Comparison of ENCODE assay signal across 13 cellular contexts in the genomic region with DNA sequence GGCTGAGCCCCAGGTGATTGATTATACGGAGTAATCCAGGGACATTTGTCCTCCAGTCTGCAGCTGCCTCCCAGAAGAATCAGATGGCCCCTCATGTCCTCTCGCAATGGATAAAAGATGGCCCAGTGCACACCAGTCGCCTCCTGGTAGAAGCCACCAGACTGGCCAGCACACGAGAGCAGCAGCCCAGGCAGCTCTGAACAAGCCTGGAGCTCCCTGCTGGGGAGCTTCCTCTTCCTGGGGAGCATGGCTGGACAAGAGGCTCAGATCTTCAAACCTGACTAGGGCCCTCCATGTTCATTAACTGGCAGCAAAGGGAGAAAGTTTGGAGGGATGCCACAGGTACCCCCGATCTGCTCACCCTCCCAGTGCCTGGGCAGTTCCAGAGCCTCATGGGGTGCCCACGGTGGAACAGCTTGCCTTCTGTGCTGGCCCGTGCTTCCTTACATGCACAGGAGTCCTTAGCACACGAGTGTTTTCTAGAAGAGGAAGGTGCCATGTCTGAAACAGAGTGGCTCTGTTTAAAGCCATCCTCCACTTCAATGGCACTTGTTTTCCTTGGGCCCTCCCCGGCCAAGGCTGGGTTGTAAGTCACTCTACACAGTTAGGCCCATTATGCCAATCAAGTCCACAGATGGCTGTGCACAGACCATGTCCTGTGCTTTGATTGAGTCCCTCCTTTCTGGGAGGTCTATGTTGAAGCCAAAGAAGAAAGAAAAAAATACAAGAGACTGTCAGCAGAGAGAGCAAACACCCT.
DNase-seq lines count a peak whose midpoint lies in the region; ATAC-seq and TF ChIP-seq lines count a peak whose summit lies in the region.
"Had no signal": no experiment of that assay in that cellular context is flagged by ENCODE, and none has a peak within 500 bp of the region (broad histone marks: within the 10 kb centered on the region; RNA-seq: fewer than 3 reads in every experiment).

No MANE protein-coding gene starts in this region.

- H2AFZ ChIP-seq in H9 (ENCODE audit: low read length): no peak overlapping the region

- no peak overlapping the region for H3K4ac ChIP-seq in H9 (ENCODE audit: low read depth, low read length)

- no peak overlapping the region for H3K18ac ChIP-seq in H9 (ENCODE audit: insufficient read length, low read depth, low read length)

- H3K14ac ChIP-seq in H9 (ENCODE audit: insufficient read depth, low read length): no peak overlapping the region

- H3K27me3 ChIP-seq in CD4-positive, alpha-beta memory T cell (ENCODE audit: insufficient read depth, low read length): no peaks in the 10 kb centered on the region
- H3K27me3 ChIP-seq in H9 (ENCODE audit: insufficient read depth, low read length) (no peaks in the 10 kb centered on the region), sigmoid colon (no peaks in the 10 kb centered on the region)
- H3K27me3 ChIP-seq: heart left ventricle, stomach had no signal

- no peak overlapping the region for H4K8ac ChIP-seq in H9 (replicated peaks; ENCODE audit: insufficient read length, low read depth, low read length)

- peaks cover 9% of the 10 kb centered on the region for H3K4me1 ChIP-seq in CD4-positive, alpha-beta memory T cell (ENCODE audit: insufficient read depth, low read length)
- H3K4me1 ChIP-seq in H9 (ENCODE audit: insufficient read depth, low read length): no peaks in the 10 kb centered on the region
- peaks cover 0 to 13% (median 0%) of the 10 kb centered on the region in 4 donors for H3K4me1 ChIP-seq in sigmoid colon

- H3K56ac ChIP-seq in H9 (ENCODE audit: insufficient read length, low read depth, low read length): no peak overlapping the region

- H2BK5ac ChIP-seq in H9 (ENCODE audit: insufficient read length, low read length): no peak overlapping the region

- no peaks in the 10 kb centered on the region for H3K27me3 Mint-ChIP-seq in CD4-positive, alpha-beta memory T cell
- H3K27me3 Mint-ChIP-seq in H9 (ENCODE audit: low read depth): no peaks in the 10 kb centered on the region
- H3K27me3 Mint-ChIP-seq in activated T-helper 1 cell treated with anti-CD3 and anti-CD28 coated beads, Interleukin-12 subunit alpha, Interleukin-12 subunit beta, Interleukin-2, Interleukin-4 antibody, amounts not matched to agents 30 ng/mL and 10 ng/mL and 1 ng/mL, durations not matched to agents 14 hours and 24 hours and 36 hours (ENCODE audit: insufficient read depth): no peaks in the 10 kb centered on the region
- H3K27me3 Mint-ChIP-seq in nephron progenitor cell (ENCODE audit: low read depth, poor library complexity): peaks cover 2% of the 10 kb centered on the region

- H3K9ac ChIP-seq in H9 (ENCODE audit: extremely low read depth, insufficient read length, low read length): no peak overlapping the region

- no peak for TF ChIP-seq POLR2A in sigmoid colon (IDR thresholded peaks at IDR 0.05)

- H2BK120ac ChIP-seq in H9 (ENCODE audit: low read depth, low read length, poor library complexity, severe bottlenecking): no peak overlapping the region

- no peak overlapping the region for H2AK5ac ChIP-seq in H9 (ENCODE audit: insufficient read length, low read length)

- no peaks in the 10 kb centered on the region for H3K79me2 ChIP-seq in H9 (ENCODE audit: insufficient read depth, low read length)

- DNase-seq in CD4-positive, alpha-beta memory T cell: no peak
- no peak for DNase-seq in H9
- DNase-seq in activated T-helper 1 cell treated with anti-CD3 and anti-CD28 coated beads, Interleukin-12 subunit alpha, Interleukin-12 subunit beta, Interleukin-2, Interleukin-4 antibody, amounts not matched to agents 30 ng/mL and 10 ng/mL and 1 ng/mL, durations not matched to agents 14 hours and 24 hours and 36 hours (ENCODE audit: low spot score): no peak
- DNase-seq in nephron progenitor cell: no peak
- no peak for DNase-seq in kidney tubule cell (ENCODE audit: low spot score)
- no peak for DNase-seq in sigmoid colon
- DNase-seq: NCI-H1436 treated with DMSO at 0.1 percent for 48 hours; NCI-H524; stimulated activated CD4-positive, alpha-beta T cell treated with anti-CD3 and anti-CD28 coated beads, Interleukin-2, amount 100 ng/mL, for 48 hours; stomach had no signal

- H2BK20ac ChIP-seq in H9 (ENCODE audit: low read depth, low read length, poor library complexity, severe bottlenecking): no peak overlapping the region

- H4K5ac ChIP-seq in H9 (ENCODE audit: insufficient read length, low read depth, low read length): no peak overlapping the region

- no peaks in the 10 kb centered on the region for H3K9me3 Mint-ChIP-seq in CD4-positive, alpha-beta memory T cell
- H3K9me3 Mint-ChIP-seq in H9 (no peaks in the 10 kb centered on the region), nephron progenitor cell (no peaks in the 10 kb centered on the region)
- H3K9me3 Mint-ChIP-seq in activated T-helper 1 cell treated with anti-CD3 and anti-CD28 coated beads, Interleukin-12 subunit alpha, Interleukin-12 subunit beta, Interleukin-2, Interleukin-4 antibody, amounts not matched to agents 30 ng/mL and 10 ng/mL and 1 ng/mL, durations not matched to agents 14 hours and 24 hours and 36 hours: no peaks in the 10 kb centered on the region

- H4K20me1 ChIP-seq in H9 (ENCODE audit: control insufficient read depth, insufficient read depth, insufficient read length): no peaks in the 10 kb centered on the region

- H3T11ph ChIP-seq in H9 (ENCODE audit: low read length): no peak overlapping the region

- intact Hi-C loops in CD4-positive, alpha-beta memory T cell (cut with micrococcal nuclease): no loop called here
- intact Hi-C loops in activated T-helper 1 cell treated with anti-CD3 and anti-CD28 coated beads, Interleukin-12 subunit alpha, Interleukin-12 subunit beta, Interleukin-2, Interleukin-4 antibody, amounts not matched to agents 30 ng/mL and 10 ng/mL and 1 ng/mL, durations not matched to agents 14 hours and 24 hours and 36 hours (cut with micrococcal nuclease): no loop called here
- intact Hi-C loops in sigmoid colon (cut with DNase I): no loop called here

- peaks cover 58 to 94% of the 10 kb centered on the region in 2 donors for H3K36me3 Mint-ChIP-seq in CD4-positive, alpha-beta memory T cell
- H3K36me3 Mint-ChIP-seq in H9 (ENCODE audit: insufficient read depth in 1 of 3, low read depth in 3 of 3) (peaks cover 26 to 77% (median 38%) of the 10 kb centered on the region in 3 experiments; a peak in 6 of 7 replicates), nephron progenitor cell (ENCODE audit: low read depth) (peaks cover 46% of the 10 kb centered on the region)
- H3K36me3 Mint-ChIP-seq in activated T-helper 1 cell treated with anti-CD3 and anti-CD28 coated beads, Interleukin-12 subunit alpha, Interleukin-12 subunit beta, Interleukin-2, Interleukin-4 antibody, amounts not matched to agents 30 ng/mL and 10 ng/mL and 1 ng/mL, durations not matched to agents 14 hours and 24 hours and 36 hours (ENCODE audit: low read depth): peaks cover 60% of the 10 kb centered on the region

- WGBS in H9 (ENCODE audit: extremely low coverage, insufficient read length, low lambda C conversion rate): no CpG with 5 or more reads among the region's 9 CpGs
- 92 to 94% methylated on average over 9 of the region's 9 CpGs for WGBS in sigmoid colon, 2 donors

- peak overlapping the region; percentile 21 to 83 (median 47) for H3K27ac Mint-ChIP-seq in CD4-positive, alpha-beta memory T cell
- H3K27ac Mint-ChIP-seq in H9 (peak overlapping the region in 2 of 3 experiments; percentile 73 to 79; a peak in 2 of 7 replicates), nephron progenitor cell (peak overlapping the region; percentile 86)
- peak overlapping the region; percentile 76 for H3K27ac Mint-ChIP-seq in activated T-helper 1 cell treated with anti-CD3 and anti-CD28 coated beads, Interleukin-12 subunit alpha, Interleukin-12 subunit beta, Interleukin-2, Interleukin-4 antibody, amounts not matched to agents 30 ng/mL and 10 ng/mL and 1 ng/mL, durations not matched to agents 14 hours and 24 hours and 36 hours

- TF ChIP-seq CTCF in H9 (conservative IDR thresholded peaks at IDR 0.05) (no peak), nephron progenitor cell (IDR thresholded peaks at IDR 0.05) (no peak), sigmoid colon (IDR thresholded peaks at IDR 0.05) (no peak)

- peaks cover 81% of the 10 kb centered on the region for H3K36me3 ChIP-seq in CD4-positive, alpha-beta memory T cell (ENCODE audit: insufficient read depth, low read length)
- peaks cover 24 to 82% (median 43%) of the 10 kb centered on the region in 4 donors for H3K36me3 ChIP-seq in sigmoid colon

- H2BK15ac ChIP-seq in H9 (ENCODE audit: low read depth, low read length): no peak overlapping the region

- ATAC-seq in HG03039 (IDR thresholded peaks at IDR 0.05; ENCODE audit: unreplicated experiment): no peak
- ATAC-seq: heart left ventricle had no signal

- no peaks in the 10 kb centered on the region for H3K23me2 ChIP-seq in H9 (ENCODE audit: insufficient read length, low read depth, low read length, poor library complexity, severe bottlenecking)

- H3K9me3 ChIP-seq in CD4-positive, alpha-beta memory T cell (ENCODE audit: control insufficient read depth in 1 of 2, low read length in 2 of 2): no peaks in the 10 kb centered on the region
- no peaks in the 10 kb centered on the region for H3K9me3 ChIP-seq in H9 (ENCODE audit: control insufficient read depth, low read depth, low read length)
- no peaks in the 10 kb centered on the region for H3K9me3 ChIP-seq in sigmoid colon
- H3K9me3 ChIP-seq: stomach had no signal

- no peaks in the 10 kb centered on the region for H3K79me1 ChIP-seq in H9 (ENCODE audit: insufficient read depth, low read depth, low read length, poor library complexity, severe bottlenecking)

- no peak overlapping the region for H2BK12ac ChIP-seq in H9 (ENCODE audit: insufficient read length, low read depth, low read length)

- H3K4me3 Mint-ChIP-seq in CD4-positive, alpha-beta memory T cell: no peak overlapping the region
- H3K4me3 Mint-ChIP-seq in H9 (no peak overlapping the region; a peak in 1 of 5 replicates), nephron progenitor cell (no peak overlapping the region)
- H3K4me3 Mint-ChIP-seq in activated T-helper 1 cell treated with anti-CD3 and anti-CD28 coated beads, Interleukin-12 subunit alpha, Interleukin-12 subunit beta, Interleukin-2, Interleukin-4 antibody, amounts not matched to agents 30 ng/mL and 10 ng/mL and 1 ng/mL, durations not matched to agents 14 hours and 24 hours and 36 hours: no peak overlapping the region

- no peak overlapping the region for H3K4me2 ChIP-seq in H9 (ENCODE audit: insufficient read depth, insufficient read length, low read length)

- POLR2A ChIA-PET in CD4-positive, alpha-beta memory T cell (lab: Charles Lee; ENCODE audit: partially characterized antibody): interaction anchor here (0.7 to 1.2 kb wide), 2 partner anchors 29 to 112 kb away, joined by 3 read pairs; no protein-coding TSS in a partner anchor

- no peak overlapping the region for H3K27ac ChIP-seq in CD4-positive, alpha-beta memory T cell (ENCODE audit: low read depth, low read length)
- H3K27ac ChIP-seq in H9 (ENCODE audit: insufficient read length, low read depth, low read length): no peak overlapping the region
- H3K27ac ChIP-seq in sigmoid colon: peak overlapping the region in 1 of 4 donors; percentile 5
- H3K27ac ChIP-seq: stomach, VCaP had no signal

- no peak overlapping the region for H3K4me3 ChIP-seq in CD4-positive, alpha-beta memory T cell (ENCODE audit: low read length in 2 of 2)
- no peak overlapping the region for H3K4me3 ChIP-seq in sigmoid colon
- H3K4me3 ChIP-seq: heart left ventricle, stomach had no signal

- peaks cover 5 to 29% (median 14%) of the 10 kb centered on the region in 4 donors for H3K4me1 Mint-ChIP-seq in CD4-positive, alpha-beta memory T cell
- peaks cover 3 to 9% of the 10 kb centered on the region in 2 experiments for H3K4me1 Mint-ChIP-seq in H9
- H3K4me1 Mint-ChIP-seq in activated T-helper 1 cell treated with anti-CD3 and anti-CD28 coated beads, Interleukin-12 subunit alpha, Interleukin-12 subunit beta, Interleukin-2, Interleukin-4 antibody, amounts not matched to agents 30 ng/mL and 10 ng/mL and 1 ng/mL, durations not matched to agents 14 hours and 24 hours and 36 hours (ENCODE audit: low read depth): peaks cover 40% of the 10 kb centered on the region
- H3K4me1 Mint-ChIP-seq in nephron progenitor cell: peaks cover 40% of the 10 kb centered on the region

- no peak overlapping the region for H3K23ac ChIP-seq in H9 (ENCODE audit: insufficient read length, low read depth, low read length)

- CTCF ChIA-PET in CD4-positive, alpha-beta memory T cell (lab: Charles Lee; ENCODE audit: partially characterized antibody): no interaction called here

- TF ChIP-seq EP300 in sigmoid colon (IDR thresholded peaks at IDR 0.05): no peak

- no peak overlapping the region for H4K91ac ChIP-seq in H9 (ENCODE audit: insufficient read length, low read depth, low read length)
